8 cellular contexts compared by ENCODE assay signal in genomic region chr5:160399402-160400353, GRCh38. TPM values are rescaled to one million over a fixed set of nuclear protein-coding genes. Genes with fewer than 3 reads are reported as not detected.
DNase-seq lines count a peak whose midpoint lies in the region; ATAC-seq, FAIRE-seq and TF ChIP-seq lines count a peak whose summit lies in the region.

Gene FAM200C, minus strand, starts transcription at chr5:160400054. Its CDS starts 4,564 bp downstream, at chr5:160395490.

- no peaks in the 10 kb centered on the region for H3K9me3 Mint-ChIP-seq in endothelial cell (ENCODE audit: unreplicated experiment)

- peak within 1 kb of the TSS; percentile 96 for H3K27ac ChIP-seq in HUES6 (ENCODE audit: low read depth, low read length)

- H3K4me1 Mint-ChIP-seq in endothelial cell (ENCODE audit: unreplicated experiment) = peaks cover 10% of the 10 kb centered on the region

- H3K27me3 Mint-ChIP-seq in endothelial cell (ENCODE audit: unreplicated experiment) = peaks cover 2% of the 10 kb centered on the region

- peak; percentile 81 for FAIRE-seq in D721Med (lab: Jason Lieb, UNC)

- H3K27me3 ChIP-seq in HUES6 (ENCODE audit: control insufficient read depth, insufficient read depth, low read length) (no peaks in the 10 kb centered on the region), NT2/D1 (ENCODE audit: insufficient read depth, insufficient read length) (no peaks in the 10 kb centered on the region)

- H3K36me3 ChIP-seq in HUES6 (ENCODE audit: control insufficient read depth, insufficient read depth, low read length) (peaks cover 30% of the 10 kb centered on the region), NT2/D1 (ENCODE audit: insufficient read depth, insufficient read length, low read length) (peaks cover 23% of the 10 kb centered on the region)

- H3K9me3 ChIP-seq in HUES6 (ENCODE audit: control insufficient read depth, insufficient read depth, low read depth, low read length) (no peaks in the 10 kb centered on the region), NT2/D1 (ENCODE audit: insufficient read depth, low read length) (no peaks in the 10 kb centered on the region)

- H3K4me1 ChIP-seq in HUES6 (ENCODE audit: control insufficient read depth, insufficient read depth, low read length) = peaks cover 5% of the 10 kb centered on the region
- no peaks in the 10 kb centered on the region for H3K4me1 ChIP-seq in NT2/D1 (ENCODE audit: insufficient read depth, insufficient read length)

- ATAC-seq in GM21515 (IDR thresholded peaks at IDR 0.05; ENCODE audit: unreplicated experiment) = peak; percentile 86

- H3K9ac ChIP-seq in HUES6 (ENCODE audit: low read length) (peak within 1 kb of the TSS; percentile 96), NT2/D1 (ENCODE audit: insufficient read length, low read depth) (peak within 1 kb of the TSS; percentile 97)

- peak within 1 kb of the TSS; percentile 95 for H3K4me3 Mint-ChIP-seq in endothelial cell (ENCODE audit: unreplicated experiment)

- peak within 1 kb of the TSS; percentile 93 for H3K27ac Mint-ChIP-seq in endothelial cell (ENCODE audit: unreplicated experiment)

- H3K4me3 ChIP-seq in HUES6 (ENCODE audit: low read depth, low read length) = peak within 1 kb of the TSS; percentile 80
- peak within 1 kb of the TSS; percentile 81 for H3K4me3 ChIP-seq in NT2/D1 (ENCODE audit: insufficient read length, low read depth)

- H3K36me3 Mint-ChIP-seq in endothelial cell (ENCODE audit: low read depth, unreplicated experiment) = peaks cover 12% of the 10 kb centered on the region

- peak; percentile 86 for DNase-seq in D721Med (ENCODE audit: insufficient read length, low spot score)
- peak; percentile 77 for DNase-seq in NT2/D1 (ENCODE audit: low read depth, low spot score)
- peak; percentile 51 for DNase-seq in activated CD8-positive, alpha-beta memory T cell treated with anti-CD3 and anti-CD28 coated beads, Interleukin-2, amount 50 U/mL, for 4 hours
- peak; percentile 89 for DNase-seq in endothelial cell (ENCODE audit: low spot score)
- peak; percentile 92 for DNase-seq in midbrain (lab: John Stamatoyannopoulos, UW)
- DNase-seq in stimulated activated CD8-positive, alpha-beta memory T cell treated with anti-CD3 and anti-CD28 coated beads, Interleukin-15, amount 100 ng/mL, for 48 hours (ENCODE audit: low read depth in 2 of 2) = peak; percentile 63 to 66

- TF ChIP-seq CTCF in D721Med (IDR thresholded peaks at IDR 0.05; ENCODE audit: insufficient read depth, missing control alignments) (no peak), endothelial cell (IDR thresholded peaks at IDR 0.05; ENCODE audit: unreplicated experiment) (no peak)

RNA-seq across cellular contexts. Expression of gene FAM200C, which starts in this region (rescaled TPM):
- 3.2 TPM for total RNA-seq in endothelial cell (ENCODE audit: unreplicated experiment)

Comparison
In these comparisons a context has a peak if more than half of its experiments do, and no peak if none do; other contexts are left out.
1. Peak in every context shown above with its lines: DNase-seq, ATAC-seq, H3K4me3 ChIP-seq and H3K27ac ChIP-seq.